In the genomic region with DNA sequence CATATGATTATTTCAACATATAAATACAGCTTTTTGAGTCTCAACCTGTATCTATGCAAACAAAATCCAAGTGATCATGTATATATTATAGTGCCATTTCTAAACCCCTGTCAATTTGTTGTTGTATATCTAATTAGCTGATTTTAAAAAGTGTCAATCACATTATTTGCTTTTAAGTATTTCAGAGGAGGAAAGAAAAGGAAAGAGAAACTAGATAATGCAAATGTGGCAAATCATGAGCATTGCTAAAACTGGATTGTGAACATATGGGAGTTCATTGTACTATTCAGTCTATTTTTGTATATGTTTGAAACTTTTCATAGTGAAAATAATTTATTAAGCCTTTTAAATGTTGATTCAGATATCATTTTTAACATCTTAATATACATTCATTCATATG, we compare ENCODE assay signal across 18 cellular contexts.
A peak's percentile ranks its signal among the peaks of the same experiment; 100 is the strongest.
DNase-seq lines count a peak whose midpoint lies in the region; ATAC-seq and TF ChIP-seq lines count a peak whose summit lies in the region.
"Had no signal": no experiment of that assay in that cellular context is flagged by ENCODE, and none has a peak within 500 bp of the region (broad histone marks: within the 10 kb centered on the region; RNA-seq: fewer than 3 reads in every experiment).

No MANE protein-coding gene starts in this region.

- H3K9me3 ChIP-seq in PC-9 (ENCODE audit: insufficient read depth, low read depth), result no peaks in the 10 kb centered on the region

- H4K20me1 ChIP-seq in PC-9 (ENCODE audit: insufficient read depth), result no peaks in the 10 kb centered on the region

- intact Hi-C loops in PC-9 (cut with micrococcal nuclease; ENCODE audit: unreplicated experiment), result no loop called here

- no peak overlapping the region for H3K4me2 ChIP-seq in PC-9

- H3K79me2 ChIP-seq in PC-9 (ENCODE audit: low read depth), result no peaks in the 10 kb centered on the region

- no peak for TF ChIP-seq CTCF in PC-9 (conservative IDR thresholded peaks at IDR 0.05)

- POLR2A ChIA-PET in PC-9 (lab: Charles Lee; ENCODE audit: unreplicated experiment), result no interaction called here

- no peak overlapping the region for H3K27ac ChIP-seq in PC-9
- H3K27ac ChIP-seq: SK-N-MC had no signal

- H3K27me3 ChIP-seq in PC-9 (ENCODE audit: insufficient read depth, low read depth), result no peaks in the 10 kb centered on the region

- peak; percentile 72 for ATAC-seq in GM18502 (IDR thresholded peaks at IDR 0.05; ENCODE audit: poor library complexity, unreplicated experiment)
- peak; percentile 59 for ATAC-seq in GM19351 (IDR thresholded peaks at IDR 0.05; ENCODE audit: unreplicated experiment)
- peak; percentile 48 for ATAC-seq in HG03159 (IDR thresholded peaks at IDR 0.05; ENCODE audit: unreplicated experiment)
- no peak for ATAC-seq in HG03354 (IDR thresholded peaks at IDR 0.05; ENCODE audit: poor library complexity, severe bottlenecking, unreplicated experiment)
- ATAC-seq: HepG2, Panc1, Right ventricle myocardium inferior had no signal

- H3F3A ChIP-seq in PC-9 (ENCODE audit: insufficient read depth, low read depth), result no peaks in the 10 kb centered on the region

- H2AFZ ChIP-seq in PC-9, result no peak overlapping the region

- H3K36me3 ChIP-seq in PC-9 (ENCODE audit: low read depth), result no peaks in the 10 kb centered on the region

- DNase-seq in RPMI8226 (peak; percentile 35), NCI-H1048 (lab: John Stamatoyannopoulos, UW) (no peak), SIG-M5 treated with dmso at 0.1 percent for 504 hours (lab: John Stamatoyannopoulos, UW; ENCODE audit: unreplicated experiment) (no peak), PC-9 (no peak)
- DNase-seq: C1 segment of cervical spinal cord, DMS79 treated with DMSO at 0.1 percent for 48 hours, GOT3, KG1, NCI-H1092 treated with DMSO at 0.1 percent for 48 hours, NCI-H510A treated with DMSO at 0.1 percent for 48 hours had no signal

- no peak overlapping the region for H3K4me3 ChIP-seq in PC-9
- H3K4me3 ChIP-seq: SK-N-MC had no signal

- H3K4me1 ChIP-seq in PC-9 (replicated peaks; ENCODE audit: insufficient read depth), result no peaks in the 10 kb centered on the region

- no TSS peak for BruUV-seq in PC-9 (replicated peaks; lab: Mats Ljungman, UMichigan)

- no peaks in the 10 kb centered on the region for H3K9me2 ChIP-seq in PC-9 (ENCODE audit: insufficient read depth)

- CTCF ChIA-PET in PC-9 (lab: Charles Lee), result no interaction called here
